8 cellular contexts compared by ENCODE assay signal in genomic region chr1:248825573-248825908, GRCh38. TPM values are rescaled to one million over a fixed set of nuclear protein-coding genes. Genes with fewer than 3 reads are reported as not detected.
DNase-seq lines count a peak whose midpoint lies in the region; ATAC-seq and TF ChIP-seq lines count a peak whose summit lies in the region.

No MANE protein-coding gene starts in this region.

- no peak for TF ChIP-seq CTCF in BE2C (IDR thresholded peaks at IDR 0.05; ENCODE audit: low read depth, low read length)
- TF ChIP-seq CTCF in OCI-LY1 (IDR thresholded peaks at IDR 0.05; ENCODE audit: low read length): no peak
- TF ChIP-seq CTCF in epithelial cell of proximal tubule (conservative IDR thresholded peaks at IDR 0.05; ENCODE audit: low read depth, low read length): no peak
- no peak for TF ChIP-seq CTCF in osteoblast (IDR thresholded peaks at IDR 0.05; ENCODE audit: extremely low read depth, low read depth, low read length)

- H3K79me2 ChIP-seq in OCI-LY1 (ENCODE audit: insufficient read depth, low read length): no peaks in the 10 kb centered on the region
- peaks cover 42% of the 10 kb centered on the region for H3K79me2 ChIP-seq in osteoblast (ENCODE audit: insufficient read depth, low read length)

- DNase-seq in BE2C: no peak
- DNase-seq in epithelial cell of proximal tubule (ENCODE audit: low read depth): no peak
- DNase-seq in osteoblast (ENCODE audit: insufficient read length, low spot score, missing footprints): no peak
- DNase-seq in NCI-H345 (lab: John Stamatoyannopoulos, UW): no peak
- DNase-seq in HK-2 (ENCODE audit: unreplicated experiment): no peak
- no peak for DNase-seq in NCI-H510A (lab: John Stamatoyannopoulos, UW)

- H3K4me2 ChIP-seq in OCI-LY1 (ENCODE audit: low read length): peak overlapping the region; percentile 76
- H3K4me2 ChIP-seq in osteoblast (ENCODE audit: insufficient read depth, low read length): peak overlapping the region; percentile 96

- H3K27me3 ChIP-seq in BE2C: no peaks in the 10 kb centered on the region
- no peaks in the 10 kb centered on the region for H3K27me3 ChIP-seq in OCI-LY1 (ENCODE audit: insufficient read depth, low read length)
- H3K27me3 ChIP-seq in osteoblast (ENCODE audit: insufficient read depth, low read length): no peaks in the 10 kb centered on the region

- H3K9ac ChIP-seq in OCI-LY1 (ENCODE audit: low read length): peak overlapping the region; percentile 88

- H3K4me3 ChIP-seq in BE2C (ENCODE audit: low read depth, low read length) (peak overlapping the region; percentile 68), OCI-LY1 (ENCODE audit: low read depth, low read length, poor library complexity, severe bottlenecking) (peak overlapping the region; percentile 77), epithelial cell of proximal tubule (ENCODE audit: low read depth, low read length) (peak overlapping the region; percentile 88), osteoblast (ENCODE audit: insufficient read depth, low read length) (peak overlapping the region; percentile 83)

- H3K4me1 ChIP-seq in BE2C: no peaks in the 10 kb centered on the region; the same call in 1 of the 2 replicates
- peaks cover 46% of the 10 kb centered on the region for H3K4me1 ChIP-seq in OCI-LY1 (ENCODE audit: insufficient read depth, low read length, severe bottlenecking)
- peaks cover 56% of the 10 kb centered on the region for H3K4me1 ChIP-seq in osteoblast (ENCODE audit: insufficient read depth, low read length)

- peak overlapping the region; percentile 90 for H2AFZ ChIP-seq in OCI-LY1 (ENCODE audit: low read length)
- peak overlapping the region; percentile 68 for H2AFZ ChIP-seq in osteoblast (ENCODE audit: low read length)

- H3K9me3 ChIP-seq in BE2C: no peaks in the 10 kb centered on the region
- no peaks in the 10 kb centered on the region for H3K9me3 ChIP-seq in OCI-LY1 (ENCODE audit: low read length)
- no peaks in the 10 kb centered on the region for H3K9me3 ChIP-seq in osteoblast (ENCODE audit: low read depth, low read length)

- no peaks in the 10 kb centered on the region for H3K9me2 ChIP-seq in OCI-LY1 (ENCODE audit: low read depth, low read length)

- no peaks in the 10 kb centered on the region for H4K20me1 ChIP-seq in OCI-LY1 (ENCODE audit: insufficient read depth, low read length)
- peaks cover 17% of the 10 kb centered on the region for H4K20me1 ChIP-seq in osteoblast (ENCODE audit: insufficient read depth, low read length)

- H3K27ac ChIP-seq in OCI-LY1 (ENCODE audit: low read depth, low read length, poor library complexity, severe bottlenecking) (peak overlapping the region; percentile 24), osteoblast (ENCODE audit: low read depth, low read length) (peak overlapping the region; percentile 98)

- ATAC-seq in GM21529 (IDR thresholded peaks at IDR 0.05; ENCODE audit: unreplicated experiment): peak; percentile 1

- H3K36me3 ChIP-seq in BE2C (peaks cover 26% of the 10 kb centered on the region), OCI-LY1 (ENCODE audit: insufficient read depth, low read length) (peaks cover 20% of the 10 kb centered on the region; the same call in 1 of the 2 replicates), osteoblast (ENCODE audit: insufficient read depth, low read length) (peaks cover 21% of the 10 kb centered on the region)

- no peaks in the 10 kb centered on the region for H3F3A ChIP-seq in OCI-LY1 (ENCODE audit: insufficient read depth, low read length)

RNA-seq across cellular contexts. Expression of gene SH3BP5L, which starts 0.2 kb away (rescaled TPM):
- polyA plus RNA-seq in BE2C (2012; ENCODE audit: insufficient read depth, insufficient read length, low read depth): 76.4 TPM
- total RNA-seq in epithelial cell of proximal tubule (23.5 and 25.6 TPM in 2 replicates), osteoblast (23.6 and 25.3 TPM in 2 replicates)

RNA-seq across cellular contexts. Expression of gene ZNF672, which starts 12.5 kb away (rescaled TPM):
- 26.8 TPM for polyA plus RNA-seq in BE2C (2012; ENCODE audit: insufficient read depth, insufficient read length, low read depth)
- 26.1 and 32.6 TPM in 2 replicates for total RNA-seq in epithelial cell of proximal tubule
- 15.2 and 15.3 TPM in 2 replicates for total RNA-seq in osteoblast

RNA-seq across cellular contexts. Expression of gene ZNF692, which starts 33.3 kb away (rescaled TPM):
- 68.6 TPM for polyA plus RNA-seq in BE2C (2012; ENCODE audit: insufficient read depth, insufficient read length, low read depth)
- 24.0 and 35.7 TPM in 2 replicates for total RNA-seq in epithelial cell of proximal tubule
- 9.1 and 12.3 TPM in 2 replicates for total RNA-seq in osteoblast
